In genomic region chr11:33376331-33377099, GRCh38 we compare ENCODE assay signal across 1 cellular context.
A peak's percentile ranks its signal among the peaks of the same experiment; 100 is the strongest.
TF ChIP-seq lines count a peak whose summit lies in the region.

No MANE protein-coding gene starts in this region.

TF ChIP-seq in HEK293, 187 proteins besides CTCF, POLR2A, EP300 and RAD21 (continued from another document):
- TF ChIP-seq ZNF513 (tag by site-specific recombination; IDR thresholded peaks at IDR 0.05) (no peak), ZNF561 (tag by site-specific recombination; IDR thresholded peaks at IDR 0.05; ENCODE audit: borderline replicate concordance) (no peak; the same call in 1 of the 2 replicates), ZNF239 (tag by site-specific recombination; IDR thresholded peaks at IDR 0.05) (no peak), ZNF571 (tag by site-specific recombination; IDR thresholded peaks at IDR 0.05) (no peak), ZNF112 (tag by site-specific recombination; IDR thresholded peaks at IDR 0.05) (no peak), ZFHX2 (tag by site-specific recombination; conservative IDR thresholded peaks at IDR 0.05) (peak; percentile 71), ZNF280C (tag by site-specific recombination; IDR thresholded peaks at IDR 0.05) (no peak), ZIC2 (tag by site-specific recombination; IDR thresholded peaks at IDR 0.05) (no peak), ZNF10 (tag by site-specific recombination; IDR thresholded peaks at IDR 0.05) (no peak), ZNF16 (tag by site-specific recombination; IDR thresholded peaks at IDR 0.05; ENCODE audit: low read depth) (no peak), ZNF707 (tag by site-specific recombination; IDR thresholded peaks at IDR 0.05) (no peak), ZNF132 (tag by site-specific recombination; IDR thresholded peaks at IDR 0.05; ENCODE audit: borderline replicate concordance) (no peak), ZNF677 (tag by site-specific recombination; IDR thresholded peaks at IDR 0.05) (no peak), OVOL3 (tag by site-specific recombination; IDR thresholded peaks at IDR 0.05) (no peak), ZNF776 (tag by site-specific recombination; IDR thresholded peaks at IDR 0.05; ENCODE audit: borderline replicate concordance) (no peak), HOXA7 (CRISPR knock-in tag; IDR thresholded peaks at IDR 0.05; ENCODE audit: borderline replicate concordance) (no peak), ZBTB20 (tag by site-specific recombination; IDR thresholded peaks at IDR 0.05) (peak; percentile 70), ZBTB11 (tag by site-specific recombination; conservative IDR thresholded peaks at IDR 0.05; ENCODE audit: low read depth) (peak; percentile 53; the same call in 1 of the 2 replicates), ZBTB17 (tag by site-specific recombination; IDR thresholded peaks at IDR 0.05) (no peak), ZNF830 (tag by site-specific recombination; IDR thresholded peaks at IDR 0.05; ENCODE audit: low read depth) (no peak), ZSCAN16 (tag by site-specific recombination; IDR thresholded peaks at IDR 0.05) (no peak), ZNF692 (tag by site-specific recombination; IDR thresholded peaks at IDR 0.05) (peak; percentile 93), SCRT1 (tag by site-specific recombination; IDR thresholded peaks at IDR 0.05; ENCODE audit: borderline replicate concordance) (no peak), HOXC10 (CRISPR knock-in tag; IDR thresholded peaks at IDR 0.05) (no peak), ZEB2 (tag by site-specific recombination; IDR thresholded peaks at IDR 0.05) (0 out of 2 replicates have a peak, but pooled peaks have one; percentile 26), ZFP69B (tag by site-specific recombination; IDR thresholded peaks at IDR 0.05) (peak; percentile 79)
- TF ChIP-seq, protein P1, sequence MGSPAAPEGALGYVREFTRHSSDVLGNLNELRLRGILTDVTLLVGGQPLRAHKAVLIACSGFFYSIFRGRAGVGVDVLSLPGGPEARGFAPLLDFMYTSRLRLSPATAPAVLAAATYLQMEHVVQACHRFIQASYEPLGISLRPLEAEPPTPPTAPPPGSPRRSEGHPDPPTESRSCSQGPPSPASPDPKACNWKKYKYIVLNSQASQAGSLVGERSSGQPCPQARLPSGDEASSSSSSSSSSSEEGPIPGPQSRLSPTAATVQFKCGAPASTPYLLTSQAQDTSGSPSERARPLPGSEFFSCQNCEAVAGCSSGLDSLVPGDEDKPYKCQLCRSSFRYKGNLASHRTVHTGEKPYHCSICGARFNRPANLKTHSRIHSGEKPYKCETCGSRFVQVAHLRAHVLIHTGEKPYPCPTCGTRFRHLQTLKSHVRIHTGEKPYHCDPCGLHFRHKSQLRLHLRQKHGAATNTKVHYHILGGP (tag by site-specific recombination; IDR thresholded peaks at IDR 0.05): no peak
